ENCODE assay signal across 12 cellular contexts in the genomic region with DNA sequence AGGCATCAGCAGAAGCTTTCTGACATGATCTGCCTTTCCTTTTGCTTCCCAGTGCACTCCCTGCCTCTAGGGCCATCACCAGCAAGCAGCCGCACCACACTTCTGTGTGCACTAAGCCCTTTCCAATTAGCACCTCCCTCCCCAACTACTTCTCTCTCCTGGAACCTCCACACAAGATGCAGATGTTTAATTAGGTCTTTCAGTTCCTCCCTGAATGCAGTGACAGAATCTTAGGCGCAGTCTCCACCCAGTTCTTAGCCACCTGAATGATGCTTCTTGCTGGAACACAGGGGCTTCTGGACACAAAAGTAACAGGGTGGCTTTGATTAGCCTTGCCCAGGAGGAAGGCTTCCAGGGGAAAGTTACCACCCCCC. TPM values are rescaled to one million over a fixed set of nuclear protein-coding genes. Genes with fewer than 3 reads are reported as not detected.
DNase-seq lines count a peak whose midpoint lies in the region; ATAC-seq and TF ChIP-seq lines count a peak whose summit lies in the region.
"Had no signal": no experiment of that assay in that cellular context is flagged by ENCODE, and none has a peak within 500 bp of the region (broad histone marks: within the 10 kb centered on the region; RNA-seq: fewer than 3 reads in every experiment).

No MANE protein-coding gene starts in this region.

- H3K9me2 ChIP-seq in DOHH2 (replicated peaks; ENCODE audit: control insufficient read depth, low read length) = no peaks in the 10 kb centered on the region

- 0 out of 2 replicates have a peak overlapping the region, but pooled peaks have one; percentile 6 for H3K4me3 ChIP-seq in DOHH2 (ENCODE audit: low read length)

- no peaks in the 10 kb centered on the region for H3K27me3 ChIP-seq in DOHH2 (ENCODE audit: control insufficient read depth, low read length)

- peak overlapping the region; percentile 44 for H3K4me2 ChIP-seq in DOHH2 (ENCODE audit: low read length)

- H3K27me3 Mint-ChIP-seq in natural killer cell treated with Interleukin-12 subunit alpha and Interleukin-12 subunit beta and Interleukin-15 and Interleukin-18, amount 100 ng/mL, for 72 hours = no peaks in the 10 kb centered on the region
- H3K27me3 Mint-ChIP-seq: activated CD4-positive, alpha-beta T cell treated with anti-CD3 and anti-CD28 coated beads, Interleukin-2, amount 10 ng/mL, durations not matched to agents 24 days and 14 days; stimulated activated naive CD8-positive, alpha-beta T cell treated with anti-CD3 and anti-CD28 coated beads, Interleukin-15, Interleukin-2, amounts not matched to agents 100 ng/mL and 50 ng/mL, for 24 hours had no signal

- peaks cover 48% of the 10 kb centered on the region for H3K79me2 ChIP-seq in DOHH2 (ENCODE audit: control insufficient read depth, low read length)

- ATAC-seq in GM19452 (IDR thresholded peaks at IDR 0.05; ENCODE audit: unreplicated experiment) (peak; percentile 62), HG02973 (IDR thresholded peaks at IDR 0.05; ENCODE audit: unreplicated experiment) (peak; percentile 66)
- no peak for ATAC-seq in natural killer cell treated with Interleukin-12 subunit alpha and Interleukin-12 subunit beta and Interleukin-15 and Interleukin-18, amount 100 ng/mL, for 72 hours
- ATAC-seq: left ventricle myocardium superior had no signal

- H3K4me3 Mint-ChIP-seq in natural killer cell treated with Interleukin-12 subunit alpha and Interleukin-12 subunit beta and Interleukin-15 and Interleukin-18, amount 100 ng/mL, for 72 hours = no peak overlapping the region
- H3K4me3 Mint-ChIP-seq: activated CD4-positive, alpha-beta T cell treated with anti-CD3 and anti-CD28 coated beads, Interleukin-2, amount 10 ng/mL, durations not matched to agents 24 days and 14 days; stimulated activated naive CD8-positive, alpha-beta T cell treated with anti-CD3 and anti-CD28 coated beads, Interleukin-15, Interleukin-2, amounts not matched to agents 100 ng/mL and 50 ng/mL, for 24 hours had no signal

- H4K20me1 ChIP-seq in DOHH2 (ENCODE audit: control insufficient read depth, insufficient read depth, low read depth, low read length) = no peaks in the 10 kb centered on the region

- H3K9me3 Mint-ChIP-seq in natural killer cell treated with Interleukin-12 subunit alpha and Interleukin-12 subunit beta and Interleukin-15 and Interleukin-18, amount 100 ng/mL, for 72 hours = no peaks in the 10 kb centered on the region
- H3K9me3 Mint-ChIP-seq: activated CD4-positive, alpha-beta T cell treated with anti-CD3 and anti-CD28 coated beads, Interleukin-2, amount 10 ng/mL, durations not matched to agents 24 days and 14 days; stimulated activated naive CD8-positive, alpha-beta T cell treated with anti-CD3 and anti-CD28 coated beads, Interleukin-15, Interleukin-2, amounts not matched to agents 100 ng/mL and 50 ng/mL, for 24 hours had no signal

- H3K36me3 ChIP-seq in DOHH2 (ENCODE audit: control insufficient read depth, low read length) = peaks cover 44% of the 10 kb centered on the region

- peak overlapping the region; percentile 47 for H3K27ac ChIP-seq in DOHH2 (ENCODE audit: low read depth, low read length)

- no peaks in the 10 kb centered on the region for H3K9me3 ChIP-seq in DOHH2 (ENCODE audit: control insufficient read depth, insufficient read depth, low read length)

- H3F3A ChIP-seq in DOHH2 (ENCODE audit: control insufficient read depth, insufficient read depth) = peaks cover 18% of the 10 kb centered on the region

- H3K4me1 Mint-ChIP-seq in natural killer cell treated with Interleukin-12 subunit alpha and Interleukin-12 subunit beta and Interleukin-15 and Interleukin-18, amount 100 ng/mL, for 72 hours (ENCODE audit: low read depth in 2 of 2) = peaks cover 10 to 13% of the 10 kb centered on the region in 2 donors

- TF ChIP-seq CTCF in DOHH2 (IDR thresholded peaks at IDR 0.05; ENCODE audit: low read depth, low read length, poor library complexity, severe bottlenecking) = no peak

- H3K27ac Mint-ChIP-seq in natural killer cell treated with Interleukin-12 subunit alpha and Interleukin-12 subunit beta and Interleukin-15 and Interleukin-18, amount 100 ng/mL, for 72 hours = no peak overlapping the region
- H3K27ac Mint-ChIP-seq: activated CD4-positive, alpha-beta T cell treated with anti-CD3 and anti-CD28 coated beads, Interleukin-2, amount 10 ng/mL, durations not matched to agents 24 days and 14 days had no signal

- H3K36me3 Mint-ChIP-seq in natural killer cell treated with Interleukin-12 subunit alpha and Interleukin-12 subunit beta and Interleukin-15 and Interleukin-18, amount 100 ng/mL, for 72 hours = no peaks in the 10 kb centered on the region

- DNase-seq in RPMI8226 (peak; percentile 20), cortex of kidney (lab: John Stamatoyannopoulos, UW) (no peak), superior temporal gyrus (ENCODE audit: extremely low spot score) (no peak), AG08396 (ENCODE audit: low spot score) (no peak)
- no peak for DNase-seq in natural killer cell treated with Interleukin-12 subunit alpha and Interleukin-12 subunit beta and Interleukin-15 and Interleukin-18, amount 100 ng/mL, for 72 hours (ENCODE audit: low spot score)
- DNase-seq: activated CD4-positive, alpha-beta T cell treated with anti-CD3 and anti-CD28 coated beads, Interleukin-2, amount 10 ng/mL, durations not matched to agents 24 days and 14 days; left ventricle myocardium superior; OCI-M1 had no signal

- H3K4me1 ChIP-seq in DOHH2 (ENCODE audit: control insufficient read depth, low read length) = peaks cover 85% of the 10 kb centered on the region

RNA-seq across cellular contexts. Expression of gene NIN, which starts 32.9 kb away (rescaled TPM):
- total RNA-seq in natural killer cell treated with Interleukin-12 subunit alpha and Interleukin-12 subunit beta and Interleukin-15 and Interleukin-18, amount 100 ng/mL, for 72 hours = 10 to 100 TPM; 52.0 to 74.5 TPM

Comparison
In these comparisons a context has a peak if more than half of its experiments do, and no peak if none do; other contexts are left out.
1. ATAC-seq: peak in GM19452 (single experiment) and HG02973 (single experiment); none in natural killer cell treated with Interleukin-12 subunit alpha and Interleukin-12 subunit beta and Interleukin-15 and Interleukin-18, amount 100 ng/mL, for 72 hours (0 of 2).